In the genomic region with DNA sequence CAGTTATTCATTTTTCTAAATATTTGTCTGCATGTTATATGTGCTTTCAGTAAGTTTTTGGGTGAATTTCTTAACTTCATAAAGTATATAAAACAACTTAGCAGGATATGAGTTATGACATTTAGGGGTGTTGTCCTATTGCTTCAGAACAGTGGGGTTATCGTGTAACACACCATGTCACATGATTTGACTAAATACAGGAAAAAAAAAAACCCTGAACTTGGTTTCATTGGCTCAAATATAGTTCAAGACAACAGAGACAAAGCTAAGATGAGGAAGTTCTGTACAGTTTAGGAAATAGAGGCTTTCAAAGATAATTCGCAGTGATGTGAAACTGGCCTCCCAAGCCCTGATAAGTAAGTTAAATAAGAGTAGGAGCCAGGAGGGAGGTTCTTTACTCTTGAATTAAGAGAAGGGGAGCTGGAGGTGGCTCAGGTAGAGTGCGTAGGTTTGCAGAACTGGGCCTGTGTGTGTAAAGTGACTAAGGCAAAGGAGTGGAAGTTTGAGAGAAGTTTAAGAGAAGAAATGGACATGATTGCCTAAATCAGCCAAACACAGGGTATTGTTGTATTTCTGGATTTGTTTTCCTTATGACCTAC, we compare ENCODE assay signal across 8 cellular contexts. TPM values are rescaled to one million over a fixed set of nuclear protein-coding genes. Genes with fewer than 3 reads are reported as not detected.
A peak's percentile ranks its signal among the peaks of the same experiment; 100 is the strongest.
DNase-seq lines count a peak whose midpoint lies in the region; ATAC-seq and TF ChIP-seq lines count a peak whose summit lies in the region.

No MANE protein-coding gene starts in this region.

- H3K27me3 Mint-ChIP-seq in CD14-positive monocyte (ENCODE audit: low read depth in 3 of 3) = peaks cover 0 to 6% (median 0%) of the 10 kb centered on the region in 3 donors

- dilution Hi-C loops in mammary epithelial cell (cut with HindIII; ENCODE audit: low sequenced_read_pairs) = no loop called here

- H3K4me1 Mint-ChIP-seq in CD14-positive monocyte = peaks cover 82% of the 10 kb centered on the region

- no peaks in the 10 kb centered on the region for H3K9me3 Mint-ChIP-seq in CD14-positive monocyte

- peaks cover 95% of the 10 kb centered on the region for H3K79me2 ChIP-seq in mammary epithelial cell (ENCODE audit: insufficient read depth, low read length)

- H3K36me3 ChIP-seq in mammary epithelial cell (ENCODE audit: insufficient read depth, low read length) = no peaks in the 10 kb centered on the region

- H3K27ac Mint-ChIP-seq in CD14-positive monocyte = peak overlapping the region; percentile 99 to 100 (median 100)

- peak overlapping the region; percentile 89 to 94 for H3K4me3 Mint-ChIP-seq in CD14-positive monocyte

- no peak for TF ChIP-seq CTCF in CD14-positive monocyte (IDR thresholded peaks at IDR 0.05)
- TF ChIP-seq CTCF in mammary epithelial cell (conservative IDR thresholded peaks at IDR 0.05 in 1 of 2, IDR thresholded peaks at IDR 0.05 in 1 of 2; ENCODE audit: extremely low read depth in 1 of 2, insufficient read depth in 1 of 2, low read depth in 1 of 2, low read length in 2 of 2) = no peak

- no peak overlapping the region for H3K4me3 ChIP-seq in mammary epithelial cell (replicated peaks in 1 of 3; ENCODE audit: insufficient read depth in 1 of 3, low read depth in 2 of 3, low read length in 3 of 3)
- H3K4me3 ChIP-seq in mononuclear cell (ENCODE audit: low read length) = peak overlapping the region; percentile 26

- H3K27me3 ChIP-seq in mammary epithelial cell (ENCODE audit: insufficient read depth, low read length) (no peaks in the 10 kb centered on the region), mononuclear cell (ENCODE audit: insufficient read depth, low read length) (no peaks in the 10 kb centered on the region)

- DNase-seq in CD14-positive monocyte (ENCODE audit: low spot score) (peak; percentile 58), KG1 (lab: John Stamatoyannopoulos, UW) (peak; percentile 65), mammary epithelial cell (peak; percentile 23), NCI-H2227 (lab: John Stamatoyannopoulos, UW; ENCODE audit: unreplicated experiment) (no peak), SW 1271 (lab: John Stamatoyannopoulos, UW) (no peak), LoVo (ENCODE audit: low spot score) (no peak)

- CTCF ChIA-PET in mammary epithelial cell (lab: Charles Lee; ENCODE audit: low non-redundant PET) = interaction anchor here (0.6 kb wide), 2 partner anchors 49 to 96 kb away, joined by 3 to 4 read pairs; no protein-coding TSS in a partner anchor

- H3K36me3 Mint-ChIP-seq in CD14-positive monocyte = peaks cover 10 to 26% of the 10 kb centered on the region in 2 donors

- no peak for ATAC-seq in HG03025 (IDR thresholded peaks at IDR 0.05; ENCODE audit: low FRiP score, unreplicated experiment)

- H3K4me2 ChIP-seq in mammary epithelial cell (ENCODE audit: insufficient read depth, low read depth, low read length) = peak overlapping the region; percentile 60

- BruUV-seq in mammary epithelial cell (replicated peaks; lab: Mats Ljungman, UMichigan) = no TSS peak

- peaks cover 47% of the 10 kb centered on the region for H3K4me1 ChIP-seq in mammary epithelial cell (ENCODE audit: insufficient read depth, low read length)
- H3K4me1 ChIP-seq in mononuclear cell (ENCODE audit: insufficient read depth, low read length) = peaks cover 67% of the 10 kb centered on the region

- intact Hi-C loops in CD14-positive monocyte (cut with micrococcal nuclease) = no loop called here
- intact Hi-C loops in mammary epithelial cell (cut with micrococcal nuclease) = no loop called here

- WGBS in mammary epithelial cell (ENCODE audit: low coverage, missing lambda C conversion rate) = 71% methylated on average over 3 of the region's 3 CpGs

- H2AFZ ChIP-seq in mammary epithelial cell (ENCODE audit: low read depth, low read length) = peak overlapping the region; percentile 42

- H3K9me3 ChIP-seq in mammary epithelial cell (replicated peaks; ENCODE audit: insufficient read depth, low read length) (no peaks in the 10 kb centered on the region), mononuclear cell (ENCODE audit: low read depth, low read length) (no peaks in the 10 kb centered on the region)

- H3K27ac ChIP-seq in mammary epithelial cell (ENCODE audit: insufficient read depth, low read depth, low read length) = peak overlapping the region; percentile 57

- H4K20me1 ChIP-seq in mammary epithelial cell (ENCODE audit: insufficient read depth, low read length) = no peaks in the 10 kb centered on the region

- H3K9ac ChIP-seq in mammary epithelial cell (ENCODE audit: insufficient read depth, low read length) = no peak overlapping the region

- in situ Hi-C loops in mammary epithelial cell (cut with MboI; ENCODE audit: low sequenced_read_pairs in 2 of 2) = loop anchor here (10.0 kb wide), 2 partner anchors 193 to 233 kb away; no protein-coding TSS in a partner anchor

RNA-seq across cellular contexts. Expression of a gene that starts 53.9 kb away (rescaled TPM):
- polyA plus RNA-seq in CD14-positive monocyte (100 to 1,000 TPM; 124 to 130 TPM), mammary epithelial cell (73.5 TPM)
- total RNA-seq in mammary epithelial cell (100 to 1,000 TPM in 1 of 2 donors, 10 to 100 TPM in 1; 60.1 to 108 TPM), mononuclear cell (92.7 TPM)
- 107 TPM for polyA minus RNA-seq in mammary epithelial cell

Comparison
In these comparisons a context has a peak if more than half of its experiments do, and no peak if none do; other contexts are left out.
1. DNase-seq: peak in CD14-positive monocyte (single experiment), KG1 (single experiment) and mammary epithelial cell (single experiment); none in NCI-H2227 (single experiment), SW 1271 (0 of 2) and LoVo (single experiment).